ENCODE assay signal across 20 cellular contexts in the genomic region with DNA sequence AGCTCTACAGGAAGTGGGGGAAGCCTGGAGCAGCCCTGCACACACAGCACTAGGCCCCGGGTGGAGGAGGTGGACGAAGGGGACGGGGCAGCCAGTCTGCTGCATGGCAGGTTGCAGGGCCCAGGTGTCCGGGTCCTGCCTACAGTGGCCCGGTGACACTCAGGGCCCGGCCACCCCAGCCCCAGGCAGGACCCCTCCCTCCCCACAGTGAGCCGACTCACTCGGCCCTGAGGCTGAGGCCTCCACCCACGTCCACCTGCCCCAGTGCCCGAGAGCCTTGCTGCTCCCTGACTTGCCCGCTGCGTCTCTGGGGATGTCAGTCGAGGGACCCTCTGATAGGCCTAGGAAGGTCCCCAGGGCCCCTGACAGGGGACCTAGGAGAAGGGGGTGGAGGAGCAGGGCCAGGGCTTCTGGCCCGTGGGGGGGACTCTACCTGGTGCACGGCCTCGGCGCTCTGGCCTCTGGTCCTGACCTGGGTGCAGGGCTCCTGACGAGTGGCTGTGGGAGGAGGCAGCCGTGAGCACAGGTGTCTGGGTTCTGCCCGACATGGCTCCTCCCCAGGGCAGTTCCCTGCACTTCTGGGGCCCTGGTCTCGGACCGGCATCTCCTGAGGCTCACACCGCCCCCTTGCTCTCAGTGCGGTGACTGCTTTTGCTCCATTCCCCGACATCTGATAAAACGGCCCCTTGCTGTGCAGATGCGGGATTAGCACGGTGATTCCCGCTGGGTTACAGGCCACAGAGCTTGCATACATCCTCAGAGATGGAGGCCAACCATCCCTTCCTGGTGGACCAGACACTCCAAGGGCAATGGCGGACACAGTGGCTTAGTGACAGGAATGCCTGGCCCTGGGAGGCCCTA. TPM values are rescaled to one million over a fixed set of nuclear protein-coding genes. Genes with fewer than 3 reads are reported as not detected.
DNase-seq lines count a peak whose midpoint lies in the region.
"Had no signal": no experiment of that assay in that cellular context is flagged by ENCODE, and none has a peak within 500 bp of the region (broad histone marks: within the 10 kb centered on the region; RNA-seq: fewer than 3 reads in every experiment).

No MANE protein-coding gene starts in this region.

- DNase-seq in H7: peak; percentile 84
- DNase-seq in RPMI8226: peak; percentile 72
- peak; percentile 64 for DNase-seq in iPS-NIHi11 (ENCODE audit: low spot score)
- no peak for DNase-seq in LoVo (ENCODE audit: low spot score)
- no peak for DNase-seq in GF-D8 (lab: John Stamatoyannopoulos, UW)
- no peak for DNase-seq in SIG-M5 (lab: John Stamatoyannopoulos, UW)
- DNase-seq: DMS79 treated with DMSO at 0.1 percent for 48 hours, HFFc6, NCI-H1417 treated with DMSO at 0.1 percent for 48 hours, NCI-H2029 treated with DMSO at 0.1 percent for 48 hours, NCI-H2171 treated with DMSO at 0.1 percent for 48 hours, NCI-H446 treated with DMSO at 0.1 percent for 48 hours, PC-3 had no signal

- no peak overlapping the region; a peak in 1 of 22 replicates for H3K27ac ChIP-seq in BLaER1 treated with 17β-estradiol and CSF1 and Interleukin-3, amounts not matched to agents 10 nM and 100 nM
- H3K27ac ChIP-seq: SK-N-MC had no signal

- H3K4me3 ChIP-seq in BLaER1 treated with 17β-estradiol and CSF1 and Interleukin-3, amounts not matched to agents 10 nM and 100 nM: no peak overlapping the region
- no peak overlapping the region for H3K4me3 ChIP-seq in H7 (ENCODE audit: insufficient read depth, low read depth, low read length)
- H3K4me3 ChIP-seq: GM12878, SK-N-MC had no signal

- H3K27me3 ChIP-seq in BLaER1 treated with 17β-estradiol and CSF1 and Interleukin-3, amounts not matched to agents 10 nM and 100 nM: no peaks in the 10 kb centered on the region
- H3K27me3 ChIP-seq in H7 (ENCODE audit: control insufficient read depth, insufficient read depth, low read length): no peaks in the 10 kb centered on the region

- H3K4me2 ChIP-seq in BLaER1 treated with 17β-estradiol and CSF1 and Interleukin-3, amounts not matched to agents 10 nM and 100 nM: peak overlapping the region in 9 of 11 experiments; percentile 24 to 61 (median 47); a peak in 16 of 22 replicates

- no peak overlapping the region for H3K9ac ChIP-seq in BLaER1 treated with 17β-estradiol and CSF1 and Interleukin-3, amounts not matched to agents 10 nM and 100 nM

- H3K36me3 ChIP-seq in BLaER1 treated with 17β-estradiol and CSF1 and Interleukin-3, amounts not matched to agents 10 nM and 100 nM: no peaks in the 10 kb centered on the region
- H3K36me3 ChIP-seq in H7 (replicated peaks; ENCODE audit: control insufficient read depth, insufficient read depth, low read length): no peaks in the 10 kb centered on the region

- no peaks in the 10 kb centered on the region for H4K20me1 ChIP-seq in BLaER1 treated with 17β-estradiol and CSF1 and Interleukin-3, amounts not matched to agents 10 nM and 100 nM

- no peaks in the 10 kb centered on the region for H3K9me3 ChIP-seq in BLaER1 treated with 17β-estradiol and CSF1 and Interleukin-3, amounts not matched to agents 10 nM and 100 nM (replicated peaks in 1 of 11)

- peaks cover 6 to 50% (median 32%) of the 10 kb centered on the region in 10 experiments; a peak in 19 of 20 replicates for H3K4me1 ChIP-seq in BLaER1 treated with 17β-estradiol and CSF1 and Interleukin-3, amounts not matched to agents 10 nM and 100 nM

RNA-seq across cellular contexts. Expression of a gene that starts 20.1 kb away (rescaled TPM):
- total RNA-seq in H7 (2014; rRNA removed; shearing (Covaris generic)): 0.11 TPM in 1 of 2 replicates, not detected in the other
- total RNA-seq: B cell; CD4-positive, alpha-beta memory T cell; GM12878; HFFc6; LHCN-M2; PC-3; T-helper 1 cell treated with Interleukin-12 subunit alpha and Interleukin-12 subunit beta and Interleukin-4 antibody, amounts not matched to agents 30 ng/mL and 1 ng/mL, for 36 hours had no signal

Comparison
In these comparisons a context has a peak if more than half of its experiments do, and no peak if none do; other contexts are left out.
1. DNase-seq: peak in H7 (single experiment), RPMI8226 (single experiment) and iPS-NIHi11 (single experiment); none in LoVo (single experiment), GF-D8 (single experiment) and SIG-M5 (single experiment).